In the genomic region with DNA sequence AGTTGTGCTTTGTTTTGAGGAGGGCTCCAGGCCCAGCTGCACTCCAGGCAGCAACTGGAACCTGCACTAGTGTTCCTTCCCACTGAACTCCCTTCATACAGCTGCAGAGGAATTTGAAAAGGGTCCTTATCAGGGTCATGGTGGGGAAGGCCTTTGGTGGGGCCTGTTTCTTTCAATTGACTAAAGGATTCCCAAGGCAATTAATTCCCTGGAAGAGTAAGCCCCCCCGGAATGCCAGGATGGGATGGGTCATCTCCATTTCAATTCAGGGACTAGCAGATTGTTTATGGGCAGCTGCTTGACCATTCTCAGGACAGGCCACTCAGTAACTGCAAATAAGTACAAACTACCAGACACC, we compare ENCODE assay signal across 2 cellular contexts.
TF ChIP-seq lines count a peak whose summit lies in the region.

No MANE protein-coding gene starts in this region.

TF ChIP-seq in liver, 16 proteins besides CTCF, POLR2A, EP300 and RAD21:
- TF ChIP-seq EGR1 (IDR thresholded peaks at IDR 0.05; ENCODE audit: low read depth in 2 of 2), result no peak
- no peak for TF ChIP-seq RXRA (IDR thresholded peaks at IDR 0.05)
- no peak for TF ChIP-seq SP1 (IDR thresholded peaks at IDR 0.05)
- TF ChIP-seq JUND (IDR thresholded peaks at IDR 0.05), result no peak
- TF ChIP-seq FOXA1 (IDR thresholded peaks at IDR 0.05), result no peak
- TF ChIP-seq, protein P1, sequence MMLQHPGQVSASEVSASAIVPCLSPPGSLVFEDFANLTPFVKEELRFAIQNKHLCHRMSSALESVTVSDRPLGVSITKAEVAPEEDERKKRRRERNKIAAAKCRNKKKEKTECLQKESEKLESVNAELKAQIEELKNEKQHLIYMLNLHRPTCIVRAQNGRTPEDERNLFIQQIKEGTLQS (IDR thresholded peaks at IDR 0.05), result no peak
- no peak for TF ChIP-seq FOXA2 (IDR thresholded peaks at IDR 0.05)
- no peak for TF ChIP-seq TAF1 (conservative IDR thresholded peaks at IDR 0.05)
- TF ChIP-seq, protein P2, sequence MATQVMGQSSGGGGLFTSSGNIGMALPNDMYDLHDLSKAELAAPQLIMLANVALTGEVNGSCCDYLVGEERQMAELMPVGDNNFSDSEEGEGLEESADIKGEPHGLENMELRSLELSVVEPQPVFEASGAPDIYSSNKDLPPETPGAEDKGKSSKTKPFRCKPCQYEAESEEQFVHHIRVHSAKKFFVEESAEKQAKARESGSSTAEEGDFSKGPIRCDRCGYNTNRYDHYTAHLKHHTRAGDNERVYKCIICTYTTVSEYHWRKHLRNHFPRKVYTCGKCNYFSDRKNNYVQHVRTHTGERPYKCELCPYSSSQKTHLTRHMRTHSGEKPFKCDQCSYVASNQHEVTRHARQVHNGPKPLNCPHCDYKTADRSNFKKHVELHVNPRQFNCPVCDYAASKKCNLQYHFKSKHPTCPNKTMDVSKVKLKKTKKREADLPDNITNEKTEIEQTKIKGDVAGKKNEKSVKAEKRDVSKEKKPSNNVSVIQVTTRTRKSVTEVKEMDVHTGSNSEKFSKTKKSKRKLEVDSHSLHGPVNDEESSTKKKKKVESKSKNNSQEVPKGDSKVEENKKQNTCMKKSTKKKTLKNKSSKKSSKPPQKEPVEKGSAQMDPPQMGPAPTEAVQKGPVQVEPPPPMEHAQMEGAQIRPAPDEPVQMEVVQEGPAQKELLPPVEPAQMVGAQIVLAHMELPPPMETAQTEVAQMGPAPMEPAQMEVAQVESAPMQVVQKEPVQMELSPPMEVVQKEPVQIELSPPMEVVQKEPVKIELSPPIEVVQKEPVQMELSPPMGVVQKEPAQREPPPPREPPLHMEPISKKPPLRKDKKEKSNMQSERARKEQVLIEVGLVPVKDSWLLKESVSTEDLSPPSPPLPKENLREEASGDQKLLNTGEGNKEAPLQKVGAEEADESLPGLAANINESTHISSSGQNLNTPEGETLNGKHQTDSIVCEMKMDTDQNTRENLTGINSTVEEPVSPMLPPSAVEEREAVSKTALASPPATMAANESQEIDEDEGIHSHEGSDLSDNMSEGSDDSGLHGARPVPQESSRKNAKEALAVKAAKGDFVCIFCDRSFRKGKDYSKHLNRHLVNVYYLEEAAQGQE (IDR thresholded peaks at IDR 0.05), result no peak
- no peak for TF ChIP-seq NR2F2 (IDR thresholded peaks at IDR 0.05)
- TF ChIP-seq GABPA (IDR thresholded peaks at IDR 0.05 in 1 of 2, conservative IDR thresholded peaks at IDR 0.05 in 1 of 2), result no peak
- TF ChIP-seq, protein P3, sequence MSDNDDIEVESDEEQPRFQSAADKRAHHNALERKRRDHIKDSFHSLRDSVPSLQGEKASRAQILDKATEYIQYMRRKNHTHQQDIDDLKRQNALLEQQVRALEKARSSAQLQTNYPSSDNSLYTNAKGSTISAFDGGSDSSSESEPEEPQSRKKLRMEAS (IDR thresholded peaks at IDR 0.05), result no peak
- TF ChIP-seq HNF4A (conservative IDR thresholded peaks at IDR 0.05), result no peak
- no peak for TF ChIP-seq YY1 (IDR thresholded peaks at IDR 0.05)
- TF ChIP-seq, protein P4, sequence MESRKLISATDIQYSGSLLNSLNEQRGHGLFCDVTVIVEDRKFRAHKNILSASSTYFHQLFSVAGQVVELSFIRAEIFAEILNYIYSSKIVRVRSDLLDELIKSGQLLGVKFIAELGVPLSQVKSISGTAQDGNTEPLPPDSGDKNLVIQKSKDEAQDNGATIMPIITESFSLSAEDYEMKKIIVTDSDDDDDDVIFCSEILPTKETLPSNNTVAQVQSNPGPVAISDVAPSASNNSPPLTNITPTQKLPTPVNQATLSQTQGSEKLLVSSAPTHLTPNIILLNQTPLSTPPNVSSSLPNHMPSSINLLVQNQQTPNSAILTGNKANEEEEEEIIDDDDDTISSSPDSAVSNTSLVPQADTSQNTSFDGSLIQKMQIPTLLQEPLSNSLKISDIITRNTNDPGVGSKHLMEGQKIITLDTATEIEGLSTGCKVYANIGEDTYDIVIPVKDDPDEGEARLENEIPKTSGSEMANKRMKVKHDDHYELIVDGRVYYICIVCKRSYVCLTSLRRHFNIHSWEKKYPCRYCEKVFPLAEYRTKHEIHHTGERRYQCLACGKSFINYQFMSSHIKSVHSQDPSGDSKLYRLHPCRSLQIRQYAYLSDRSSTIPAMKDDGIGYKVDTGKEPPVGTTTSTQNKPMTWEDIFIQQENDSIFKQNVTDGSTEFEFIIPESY (IDR thresholded peaks at IDR 0.05), result no peak
- no peak for TF ChIP-seq HNF4G (IDR thresholded peaks at IDR 0.05)

TF ChIP-seq in HepG2, 621 proteins besides CTCF, POLR2A, EP300 and RAD21:
- TF ChIP-seq KLF11 (CRISPR knock-in tag; IDR thresholded peaks at IDR 0.05) (no peak), ZBTB3 (CRISPR knock-in tag; IDR thresholded peaks at IDR 0.05; ENCODE audit: borderline replicate concordance, low read depth) (no peak), YEATS4 (CRISPR knock-in tag; IDR thresholded peaks at IDR 0.05; ENCODE audit: borderline replicate concordance) (no peak), ZNF83 (CRISPR knock-in tag; IDR thresholded peaks at IDR 0.05; ENCODE audit: borderline replicate concordance) (no peak), MED1 (CRISPR knock-in tag; IDR thresholded peaks at IDR 0.05) (no peak), SMAD9 (CRISPR knock-in tag; IDR thresholded peaks at IDR 0.05) (no peak), MLLT10 (CRISPR knock-in tag; IDR thresholded peaks at IDR 0.05) (no peak), ZNF224 (CRISPR knock-in tag; IDR thresholded peaks at IDR 0.05) (no peak), ZSCAN22 (CRISPR knock-in tag; IDR thresholded peaks at IDR 0.05) (no peak)
- TF ChIP-seq, protein P5, sequence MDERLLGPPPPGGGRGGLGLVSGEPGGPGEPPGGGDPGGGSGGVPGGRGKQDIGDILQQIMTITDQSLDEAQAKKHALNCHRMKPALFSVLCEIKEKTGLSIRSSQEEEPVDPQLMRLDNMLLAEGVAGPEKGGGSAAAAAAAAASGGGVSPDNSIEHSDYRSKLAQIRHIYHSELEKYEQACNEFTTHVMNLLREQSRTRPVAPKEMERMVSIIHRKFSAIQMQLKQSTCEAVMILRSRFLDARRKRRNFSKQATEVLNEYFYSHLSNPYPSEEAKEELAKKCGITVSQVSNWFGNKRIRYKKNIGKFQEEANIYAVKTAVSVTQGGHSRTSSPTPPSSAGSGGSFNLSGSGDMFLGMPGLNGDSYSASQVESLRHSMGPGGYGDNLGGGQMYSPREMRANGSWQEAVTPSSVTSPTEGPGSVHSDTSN (CRISPR knock-in tag; IDR thresholded peaks at IDR 0.05), result no peak
- TF ChIP-seq, protein P6, sequence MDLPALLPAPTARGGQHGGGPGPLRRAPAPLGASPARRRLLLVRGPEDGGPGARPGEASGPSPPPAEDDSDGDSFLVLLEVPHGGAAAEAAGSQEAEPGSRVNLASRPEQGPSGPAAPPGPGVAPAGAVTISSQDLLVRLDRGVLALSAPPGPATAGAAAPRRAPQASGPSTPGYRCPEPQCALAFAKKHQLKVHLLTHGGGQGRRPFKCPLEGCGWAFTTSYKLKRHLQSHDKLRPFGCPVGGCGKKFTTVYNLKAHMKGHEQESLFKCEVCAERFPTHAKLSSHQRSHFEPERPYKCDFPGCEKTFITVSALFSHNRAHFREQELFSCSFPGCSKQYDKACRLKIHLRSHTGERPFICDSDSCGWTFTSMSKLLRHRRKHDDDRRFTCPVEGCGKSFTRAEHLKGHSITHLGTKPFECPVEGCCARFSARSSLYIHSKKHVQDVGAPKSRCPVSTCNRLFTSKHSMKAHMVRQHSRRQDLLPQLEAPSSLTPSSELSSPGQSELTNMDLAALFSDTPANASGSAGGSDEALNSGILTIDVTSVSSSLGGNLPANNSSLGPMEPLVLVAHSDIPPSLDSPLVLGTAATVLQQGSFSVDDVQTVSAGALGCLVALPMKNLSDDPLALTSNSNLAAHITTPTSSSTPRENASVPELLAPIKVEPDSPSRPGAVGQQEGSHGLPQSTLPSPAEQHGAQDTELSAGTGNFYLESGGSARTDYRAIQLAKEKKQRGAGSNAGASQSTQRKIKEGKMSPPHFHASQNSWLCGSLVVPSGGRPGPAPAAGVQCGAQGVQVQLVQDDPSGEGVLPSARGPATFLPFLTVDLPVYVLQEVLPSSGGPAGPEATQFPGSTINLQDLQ (CRISPR knock-in tag; IDR thresholded peaks at IDR 0.05), result no peak
- TF ChIP-seq, protein P7, sequence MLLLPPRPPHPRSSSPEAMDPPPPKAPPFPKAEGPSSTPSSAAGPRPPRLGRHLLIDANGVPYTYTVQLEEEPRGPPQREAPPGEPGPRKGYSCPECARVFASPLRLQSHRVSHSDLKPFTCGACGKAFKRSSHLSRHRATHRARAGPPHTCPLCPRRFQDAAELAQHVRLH (CRISPR knock-in tag; IDR thresholded peaks at IDR 0.05; ENCODE audit: borderline replicate concordance, low read depth), result no peak
- TF ChIP-seq, protein P8, sequence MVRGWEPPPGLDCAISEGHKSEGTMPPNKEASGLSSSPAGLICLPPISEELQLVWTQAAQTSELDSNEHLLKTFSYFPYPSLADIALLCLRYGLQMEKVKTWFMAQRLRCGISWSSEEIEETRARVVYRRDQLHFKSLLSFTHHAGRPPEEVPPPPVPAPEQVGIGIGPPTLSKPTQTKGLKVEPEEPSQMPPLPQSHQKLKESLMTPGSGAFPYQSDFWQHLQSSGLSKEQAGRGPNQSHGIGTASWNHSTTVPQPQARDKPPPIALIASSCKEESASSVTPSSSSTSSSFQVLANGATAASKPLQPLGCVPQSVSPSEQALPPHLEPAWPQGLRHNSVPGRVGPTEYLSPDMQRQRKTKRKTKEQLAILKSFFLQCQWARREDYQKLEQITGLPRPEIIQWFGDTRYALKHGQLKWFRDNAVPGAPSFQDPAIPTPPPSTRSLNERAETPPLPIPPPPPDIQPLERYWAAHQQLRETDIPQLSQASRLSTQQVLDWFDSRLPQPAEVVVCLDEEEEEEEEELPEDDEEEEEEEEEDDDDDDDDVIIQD (CRISPR knock-in tag; IDR thresholded peaks at IDR 0.05; ENCODE audit: low read depth), result no peak
